In genomic region chr9:123725389-123725788, GRCh38 we compare ENCODE assay signal across 16 cellular contexts.
DNase-seq lines count a peak whose midpoint lies in the region; ATAC-seq and TF ChIP-seq lines count a peak whose summit lies in the region.
"Had no signal": no experiment of that assay in that cellular context is flagged by ENCODE, and none has a peak within 500 bp of the region (broad histone marks: within the 10 kb centered on the region; RNA-seq: fewer than 3 reads in every experiment).

No MANE protein-coding gene starts in this region.

- H3K9ac ChIP-seq in endodermal cell (ENCODE audit: extremely low read depth, low read length, poor library complexity, severe bottlenecking): no peak overlapping the region

- 35 to 82% methylated on average over 5 to 8 of the region's 8 CpGs for WGBS in endodermal cell (ENCODE audit: insufficient coverage in 1 of 2, insufficient read length in 1 of 2), 2 experiments

- no peak overlapping the region for H3K27ac Mint-ChIP-seq in endodermal cell
- H3K27ac Mint-ChIP-seq: activated CD8-positive, alpha-beta T cell treated with anti-CD3 and anti-CD28 coated beads for 36 hours had no signal

- TF ChIP-seq CTCF in endodermal cell (conservative IDR thresholded peaks at IDR 0.05): no peak
- TF ChIP-seq CTCF in tibial artery (IDR thresholded peaks at IDR 0.05): no peak

- H3K9me3 ChIP-seq in endodermal cell (ENCODE audit: control insufficient read depth, low read length) (peaks cover 39% of the 10 kb centered on the region), tibial artery (no peaks in the 10 kb centered on the region)

- ATAC-seq in Right ventricle myocardium superior (ENCODE audit: poor library complexity) (peak; percentile 67), HG03280 (IDR thresholded peaks at IDR 0.05; ENCODE audit: unreplicated experiment) (no peak)
- ATAC-seq: activated CD8-positive, alpha-beta T cell treated with anti-CD3 and anti-CD28 coated beads for 36 hours had no signal

- intact Hi-C loops in Right ventricle myocardium superior (cut with DNase I) (loop anchor here (10.0 kb wide), 1 partner anchor 309 kb away; no protein-coding TSS in a partner anchor), cardiac septum (cut with DNase I) (loop anchor here (10.0 kb wide), 1 partner anchor 319 kb away; no protein-coding TSS in a partner anchor), tibial artery (cut with DNase I; ENCODE audit: low total_unique reads) (loop anchor here (10.0 kb wide), 1 partner anchor 199 kb away; no protein-coding TSS in a partner anchor)

- peaks cover 3% of the 10 kb centered on the region for H3K27me3 Mint-ChIP-seq in endodermal cell (ENCODE audit: insufficient read depth)
- H3K27me3 Mint-ChIP-seq: activated CD8-positive, alpha-beta T cell treated with anti-CD3 and anti-CD28 coated beads for 36 hours; central memory CD8-positive, alpha-beta T cell had no signal

- H3K4me1 ChIP-seq in endodermal cell (ENCODE audit: control insufficient read depth, insufficient read depth, low read length): no peaks in the 10 kb centered on the region
- no peaks in the 10 kb centered on the region for H3K4me1 ChIP-seq in tibial artery
- H3K4me1 ChIP-seq: upper lobe of left lung had no signal

- H3K36me3 ChIP-seq in endodermal cell (ENCODE audit: control insufficient read depth, insufficient read depth, low read length) (no peaks in the 10 kb centered on the region), tibial artery (no peaks in the 10 kb centered on the region)
- H3K36me3 ChIP-seq: upper lobe of left lung had no signal

- DNase-seq in Right ventricle myocardium superior: peak; percentile 63
- no peak for DNase-seq in cardiac septum (ENCODE audit: low spot score)
- DNase-seq in endodermal cell: peak; percentile 54
- DNase-seq in left kidney (ENCODE audit: low read depth, low spot score): peak; percentile 22
- DNase-seq in NK-92 treated with Interleukin-12 subunit alpha and Interleukin-12 subunit beta, amount 100 ng/mL, for 24 hours (lab: John Stamatoyannopoulos, UW): no peak
- DNase-seq in SW480 (ENCODE audit: low spot score): no peak
- DNase-seq in tibial artery: no peak
- DNase-seq: activated CD8-positive, alpha-beta T cell treated with anti-CD3 and anti-CD28 coated beads for 36 hours; activated effector memory CD4-positive, alpha-beta T cell treated with Interleukin-2 at 50 U/mL for 16 hours; DMS153; esophagus squamous epithelium; kidney glomerular epithelial cell; T1000 had no signal

- peaks cover 55% of the 10 kb centered on the region for H3K9me3 Mint-ChIP-seq in endodermal cell
- H3K9me3 Mint-ChIP-seq: central memory CD8-positive, alpha-beta T cell had no signal

- H3K36me3 Mint-ChIP-seq in endodermal cell (ENCODE audit: low read depth): peaks cover 34% of the 10 kb centered on the region

- peaks cover 6% of the 10 kb centered on the region for H3K4me1 Mint-ChIP-seq in endodermal cell

- H3K4me3 ChIP-seq in endodermal cell (ENCODE audit: low read length) (no peak overlapping the region), tibial artery (no peak overlapping the region)
- H3K4me3 ChIP-seq: esophagus squamous epithelium, upper lobe of left lung had no signal

- no peaks in the 10 kb centered on the region for H3K27me3 ChIP-seq in endodermal cell (ENCODE audit: control insufficient read depth, insufficient read depth, low read length, poor library complexity, severe bottlenecking)
- no peaks in the 10 kb centered on the region for H3K27me3 ChIP-seq in tibial artery
- H3K27me3 ChIP-seq: esophagus squamous epithelium, upper lobe of left lung had no signal

- H3K27ac ChIP-seq in endodermal cell (ENCODE audit: low read depth, low read length) (no peak overlapping the region), tibial artery (no peak overlapping the region)
- H3K27ac ChIP-seq: esophagus squamous epithelium, upper lobe of left lung had no signal

- no peak overlapping the region for H3K4me3 Mint-ChIP-seq in endodermal cell
- H3K4me3 Mint-ChIP-seq: activated CD8-positive, alpha-beta T cell treated with anti-CD3 and anti-CD28 coated beads for 36 hours; central memory CD8-positive, alpha-beta T cell had no signal

Comparison
In these comparisons a context has a peak if more than half of its experiments do, and no peak if none do; other contexts are left out.
1. DNase-seq: peak in Right ventricle myocardium superior (single experiment), endodermal cell (single experiment) and left kidney (single experiment); none in cardiac septum (single experiment), NK-92 treated with Interleukin-12 subunit alpha and Interleukin-12 subunit beta, amount 100 ng/mL, for 24 hours (single experiment), SW480 (single experiment) and tibial artery (0 of 2).